In genomic region chr6:167856999-167857660, GRCh38 we compare ENCODE assay signal across 10 cellular contexts. TPM values are rescaled to one million over a fixed set of nuclear protein-coding genes. Genes with fewer than 3 reads are reported as not detected.
DNase-seq lines count a peak whose midpoint lies in the region; ATAC-seq and TF ChIP-seq lines count a peak whose summit lies in the region.
"Had no signal": no experiment of that assay in that cellular context is flagged by ENCODE, and none has a peak within 500 bp of the region (broad histone marks: within the 10 kb centered on the region; RNA-seq: fewer than 3 reads in every experiment).

No MANE protein-coding gene starts in this region.

- CTCF ChIA-PET in mammary epithelial cell (lab: Charles Lee; ENCODE audit: low non-redundant PET): no interaction called here

- no peak for TF ChIP-seq CTCF in mammary epithelial cell (conservative IDR thresholded peaks at IDR 0.05 in 1 of 2, IDR thresholded peaks at IDR 0.05 in 1 of 2; ENCODE audit: extremely low read depth in 1 of 2, insufficient read depth in 1 of 2, low read depth in 1 of 2, low read length in 2 of 2)
- no peak for TF ChIP-seq CTCF in lower lobe of right lung (IDR thresholded peaks at IDR 0.05)
- no peak for TF ChIP-seq CTCF in testis (IDR thresholded peaks at IDR 0.05)

- DNase-seq in Daoy (ENCODE audit: low read depth) (peak; percentile 50), HPDE6-E6E7 (ENCODE audit: extremely low spot score) (peak; percentile 23), mammary epithelial cell (peak; percentile 68), lower lobe of right lung (no peak), testis (no peak), inferior parietal cortex (ENCODE audit: extremely low spot score) (no peak), NCI-H526 treated with DMSO at 0.1 percent for 48 hours (lab: John Stamatoyannopoulos, UW) (no peak)
- no peak for DNase-seq in activated CD4-positive, alpha-beta T cell treated with anti-CD3 and anti-CD28 coated beads for 1 hour
- DNase-seq: Caco-2 had no signal

- intact Hi-C loops in mammary epithelial cell (cut with micrococcal nuclease): no loop called here
- intact Hi-C loops in lower lobe of right lung (cut with DNase I): no loop called here
- intact Hi-C loops in testis (cut with DNase I; ENCODE audit: low total_unique reads): no loop called here

- TF ChIP-seq POLR2A in testis (IDR thresholded peaks at IDR 0.05): no peak

- H2AFZ ChIP-seq in mammary epithelial cell (ENCODE audit: low read depth, low read length): no peak overlapping the region

- H3K79me2 ChIP-seq in mammary epithelial cell (ENCODE audit: insufficient read depth, low read length): peaks cover 94% of the 10 kb centered on the region

- H3K4me3 ChIP-seq in mammary epithelial cell (replicated peaks in 1 of 3; ENCODE audit: insufficient read depth in 1 of 3, low read depth in 2 of 3, low read length in 3 of 3) (no peak overlapping the region), lower lobe of right lung (no peak overlapping the region), testis (no peak overlapping the region)

- in situ Hi-C loops in mammary epithelial cell (cut with MboI; ENCODE audit: low sequenced_read_pairs in 2 of 2): no loop called here

- no peaks in the 10 kb centered on the region for H4K20me1 ChIP-seq in mammary epithelial cell (ENCODE audit: insufficient read depth, low read length)

- ATAC-seq in lower lobe of right lung: peak; percentile 37 to 48

- H3K36me3 ChIP-seq in mammary epithelial cell (ENCODE audit: insufficient read depth, low read length) (no peaks in the 10 kb centered on the region), lower lobe of right lung (no peaks in the 10 kb centered on the region), testis (ENCODE audit: low read depth, missing control alignments) (no peaks in the 10 kb centered on the region)

- H3K9me3 ChIP-seq in mammary epithelial cell (replicated peaks; ENCODE audit: insufficient read depth, low read length) (no peaks in the 10 kb centered on the region), lower lobe of right lung (no peaks in the 10 kb centered on the region), testis (no peaks in the 10 kb centered on the region)
- H3K9me3 ChIP-seq: Caco-2 had no signal

- peak overlapping the region; percentile 98 for H3K27ac ChIP-seq in mammary epithelial cell (ENCODE audit: insufficient read depth, low read depth, low read length)
- H3K27ac ChIP-seq in lower lobe of right lung: no peak overlapping the region
- H3K27ac ChIP-seq in testis: no peak overlapping the region
- H3K27ac ChIP-seq: KMS-11 had no signal

- H3K4me1 ChIP-seq in mammary epithelial cell (ENCODE audit: insufficient read depth, low read length) (peaks cover 32% of the 10 kb centered on the region), lower lobe of right lung (peaks cover 78% of the 10 kb centered on the region), testis (peaks cover 28% of the 10 kb centered on the region)

- no peak overlapping the region for H3K9ac ChIP-seq in mammary epithelial cell (ENCODE audit: insufficient read depth, low read length)
- H3K9ac ChIP-seq: KMS-11 had no signal

- peak overlapping the region; percentile 15 for H3K4me2 ChIP-seq in mammary epithelial cell (ENCODE audit: insufficient read depth, low read depth, low read length)

- dilution Hi-C loops in mammary epithelial cell (cut with HindIII; ENCODE audit: low sequenced_read_pairs): no loop called here

- no TSS peak for BruUV-seq in mammary epithelial cell (replicated peaks; lab: Mats Ljungman, UMichigan)

- 88% methylated on average over 5 of the region's 5 CpGs for WGBS in mammary epithelial cell (ENCODE audit: low coverage, missing lambda C conversion rate)
- 76 to 78% methylated on average over 5 of the region's 5 CpGs for WGBS in testis, 2 donors

- no peaks in the 10 kb centered on the region for H3K27me3 ChIP-seq in mammary epithelial cell (ENCODE audit: insufficient read depth, low read length)
- H3K27me3 ChIP-seq in lower lobe of right lung (ENCODE audit: low read depth): no peaks in the 10 kb centered on the region
- H3K27me3 ChIP-seq in testis: no peaks in the 10 kb centered on the region

RNA-seq across cellular contexts. Expression of gene AFDN, which starts 30.4 kb away (rescaled TPM):
- 19.5 and 24.1 TPM in 2 replicates for total RNA-seq in Daoy (2014; rRNA removed; shearing (Covaris generic))
- total RNA-seq in mammary epithelial cell (100 to 1,000 TPM; 117 to 129 TPM), lower lobe of right lung (167 TPM), testis (100 to 1,000 TPM; 291 to 333 TPM)
- polyA plus RNA-seq in mammary epithelial cell (29.4 TPM), testis (ENCODE audit: insufficient read depth, low read depth, low replicate concordance) (87.6 TPM)
- 92.8 TPM for polyA minus RNA-seq in mammary epithelial cell

Comparison
In these comparisons a context has a peak if more than half of its experiments do, and no peak if none do; other contexts are left out.
1. DNase-seq: peak in Daoy (single experiment), HPDE6-E6E7 (single experiment) and mammary epithelial cell (single experiment); none in lower lobe of right lung (single experiment), testis (single experiment), inferior parietal cortex (single experiment), activated CD4-positive, alpha-beta T cell treated with anti-CD3 and anti-CD28 coated beads for 1 hour (single experiment) and NCI-H526 treated with DMSO at 0.1 percent for 48 hours (single experiment).